Comparison of ENCODE assay signal across 1 cellular context in the genomic region with DNA sequence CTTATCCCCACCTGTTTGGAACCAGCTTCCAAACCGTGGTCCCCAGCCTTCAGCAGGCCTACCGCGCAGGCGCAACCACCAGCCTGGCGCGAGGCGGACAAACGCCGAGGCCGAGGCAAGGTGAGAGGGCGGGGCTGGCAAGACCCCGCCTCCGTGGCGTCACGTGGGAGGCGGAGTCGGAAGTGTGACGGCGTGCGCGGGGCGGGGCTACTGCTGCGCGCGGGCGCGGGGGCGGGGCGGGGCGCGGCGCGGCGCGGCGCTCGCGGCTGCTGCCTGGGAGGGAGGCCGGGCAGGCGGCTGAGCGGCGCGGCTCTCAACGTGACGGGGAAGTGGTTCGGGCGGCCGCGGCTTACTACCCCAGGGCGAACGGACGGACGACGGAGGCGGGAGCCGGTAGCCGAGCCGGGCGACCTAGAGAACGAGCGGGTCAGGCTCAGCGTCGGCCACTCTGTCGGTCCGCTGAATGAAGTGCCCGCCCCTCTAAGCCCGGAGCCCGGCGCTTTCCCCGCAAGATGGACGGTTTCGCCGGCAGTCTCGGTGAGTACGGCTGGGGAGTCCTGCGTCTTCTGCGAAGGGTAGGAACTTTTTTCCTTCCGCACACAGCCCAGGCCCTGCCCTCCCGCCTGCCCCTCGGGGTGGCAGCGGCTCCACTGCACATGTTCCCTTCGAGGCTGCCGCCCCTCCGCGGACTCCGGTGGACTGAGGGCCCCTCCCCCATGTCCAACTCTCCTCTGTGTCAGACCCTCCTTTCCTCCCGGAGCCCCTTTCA.
TF ChIP-seq lines count a peak whose summit lies in the region.

A gene with protein sequence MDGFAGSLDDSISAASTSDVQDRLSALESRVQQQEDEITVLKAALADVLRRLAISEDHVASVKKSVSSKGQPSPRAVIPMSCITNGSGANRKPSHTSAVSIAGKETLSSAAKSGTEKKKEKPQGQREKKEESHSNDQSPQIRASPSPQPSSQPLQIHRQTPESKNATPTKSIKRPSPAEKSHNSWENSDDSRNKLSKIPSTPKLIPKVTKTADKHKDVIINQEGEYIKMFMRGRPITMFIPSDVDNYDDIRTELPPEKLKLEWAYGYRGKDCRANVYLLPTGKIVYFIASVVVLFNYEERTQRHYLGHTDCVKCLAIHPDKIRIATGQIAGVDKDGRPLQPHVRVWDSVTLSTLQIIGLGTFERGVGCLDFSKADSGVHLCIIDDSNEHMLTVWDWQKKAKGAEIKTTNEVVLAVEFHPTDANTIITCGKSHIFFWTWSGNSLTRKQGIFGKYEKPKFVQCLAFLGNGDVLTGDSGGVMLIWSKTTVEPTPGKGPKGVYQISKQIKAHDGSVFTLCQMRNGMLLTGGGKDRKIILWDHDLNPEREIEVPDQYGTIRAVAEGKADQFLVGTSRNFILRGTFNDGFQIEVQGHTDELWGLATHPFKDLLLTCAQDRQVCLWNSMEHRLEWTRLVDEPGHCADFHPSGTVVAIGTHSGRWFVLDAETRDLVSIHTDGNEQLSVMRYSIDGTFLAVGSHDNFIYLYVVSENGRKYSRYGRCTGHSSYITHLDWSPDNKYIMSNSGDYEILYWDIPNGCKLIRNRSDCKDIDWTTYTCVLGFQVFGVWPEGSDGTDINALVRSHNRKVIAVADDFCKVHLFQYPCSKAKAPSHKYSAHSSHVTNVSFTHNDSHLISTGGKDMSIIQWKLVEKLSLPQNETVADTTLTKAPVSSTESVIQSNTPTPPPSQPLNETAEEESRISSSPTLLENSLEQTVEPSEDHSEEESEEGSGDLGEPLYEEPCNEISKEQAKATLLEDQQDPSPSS (plus strand): TSS at position 254 of the 769 bp plus-strand sequence. CDS start 259 bp downstream, at position 513.

TF ChIP-seq in HepG2, 621 proteins besides CTCF, POLR2A, EP300 and RAD21 (continued from another document):
- TF ChIP-seq, protein P1, sequence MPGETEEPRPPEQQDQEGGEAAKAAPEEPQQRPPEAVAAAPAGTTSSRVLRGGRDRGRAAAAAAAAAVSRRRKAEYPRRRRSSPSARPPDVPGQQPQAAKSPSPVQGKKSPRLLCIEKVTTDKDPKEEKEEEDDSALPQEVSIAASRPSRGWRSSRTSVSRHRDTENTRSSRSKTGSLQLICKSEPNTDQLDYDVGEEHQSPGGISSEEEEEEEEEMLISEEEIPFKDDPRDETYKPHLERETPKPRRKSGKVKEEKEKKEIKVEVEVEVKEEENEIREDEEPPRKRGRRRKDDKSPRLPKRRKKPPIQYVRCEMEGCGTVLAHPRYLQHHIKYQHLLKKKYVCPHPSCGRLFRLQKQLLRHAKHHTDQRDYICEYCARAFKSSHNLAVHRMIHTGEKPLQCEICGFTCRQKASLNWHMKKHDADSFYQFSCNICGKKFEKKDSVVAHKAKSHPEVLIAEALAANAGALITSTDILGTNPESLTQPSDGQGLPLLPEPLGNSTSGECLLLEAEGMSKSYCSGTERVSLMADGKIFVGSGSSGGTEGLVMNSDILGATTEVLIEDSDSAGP (CRISPR knock-in tag; IDR thresholded peaks at IDR 0.05; ENCODE audit: borderline replicate concordance), result peak; percentile 91
- TF ChIP-seq, protein P2, sequence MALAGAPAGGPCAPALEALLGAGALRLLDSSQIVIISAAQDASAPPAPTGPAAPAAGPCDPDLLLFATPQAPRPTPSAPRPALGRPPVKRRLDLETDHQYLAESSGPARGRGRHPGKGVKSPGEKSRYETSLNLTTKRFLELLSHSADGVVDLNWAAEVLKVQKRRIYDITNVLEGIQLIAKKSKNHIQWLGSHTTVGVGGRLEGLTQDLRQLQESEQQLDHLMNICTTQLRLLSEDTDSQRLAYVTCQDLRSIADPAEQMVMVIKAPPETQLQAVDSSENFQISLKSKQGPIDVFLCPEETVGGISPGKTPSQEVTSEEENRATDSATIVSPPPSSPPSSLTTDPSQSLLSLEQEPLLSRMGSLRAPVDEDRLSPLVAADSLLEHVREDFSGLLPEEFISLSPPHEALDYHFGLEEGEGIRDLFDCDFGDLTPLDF (CRISPR knock-in tag; IDR thresholded peaks at IDR 0.05), result peak; percentile 44; the same call in 1 of the 2 replicates
- TF ChIP-seq, protein P3, sequence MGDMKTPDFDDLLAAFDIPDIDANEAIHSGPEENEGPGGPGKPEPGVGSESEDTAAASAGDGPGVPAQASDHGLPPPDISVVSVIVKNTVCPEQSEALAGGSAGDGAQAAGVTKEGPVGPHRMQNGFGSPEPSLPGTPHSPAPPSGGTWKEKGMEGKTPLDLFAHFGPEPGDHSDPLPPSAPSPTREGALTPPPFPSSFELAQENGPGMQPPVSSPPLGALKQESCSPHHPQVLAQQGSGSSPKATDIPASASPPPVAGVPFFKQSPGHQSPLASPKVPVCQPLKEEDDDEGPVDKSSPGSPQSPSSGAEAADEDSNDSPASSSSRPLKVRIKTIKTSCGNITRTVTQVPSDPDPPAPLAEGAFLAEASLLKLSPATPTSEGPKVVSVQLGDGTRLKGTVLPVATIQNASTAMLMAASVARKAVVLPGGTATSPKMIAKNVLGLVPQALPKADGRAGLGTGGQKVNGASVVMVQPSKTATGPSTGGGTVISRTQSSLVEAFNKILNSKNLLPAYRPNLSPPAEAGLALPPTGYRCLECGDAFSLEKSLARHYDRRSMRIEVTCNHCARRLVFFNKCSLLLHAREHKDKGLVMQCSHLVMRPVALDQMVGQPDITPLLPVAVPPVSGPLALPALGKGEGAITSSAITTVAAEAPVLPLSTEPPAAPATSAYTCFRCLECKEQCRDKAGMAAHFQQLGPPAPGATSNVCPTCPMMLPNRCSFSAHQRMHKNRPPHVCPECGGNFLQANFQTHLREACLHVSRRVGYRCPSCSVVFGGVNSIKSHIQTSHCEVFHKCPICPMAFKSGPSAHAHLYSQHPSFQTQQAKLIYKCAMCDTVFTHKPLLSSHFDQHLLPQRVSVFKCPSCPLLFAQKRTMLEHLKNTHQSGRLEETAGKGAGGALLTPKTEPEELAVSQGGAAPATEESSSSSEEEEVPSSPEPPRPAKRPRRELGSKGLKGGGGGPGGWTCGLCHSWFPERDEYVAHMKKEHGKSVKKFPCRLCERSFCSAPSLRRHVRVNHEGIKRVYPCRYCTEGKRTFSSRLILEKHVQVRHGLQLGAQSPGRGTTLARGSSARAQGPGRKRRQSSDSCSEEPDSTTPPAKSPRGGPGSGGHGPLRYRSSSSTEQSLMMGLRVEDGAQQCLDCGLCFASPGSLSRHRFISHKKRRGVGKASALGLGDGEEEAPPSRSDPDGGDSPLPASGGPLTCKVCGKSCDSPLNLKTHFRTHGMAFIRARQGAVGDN (CRISPR knock-in tag; IDR thresholded peaks at IDR 0.05), result peak; percentile 99
- TF ChIP-seq CAMTA2 (CRISPR knock-in tag; IDR thresholded peaks at IDR 0.05; ENCODE audit: borderline replicate concordance), result peak; percentile 73; the same call in 1 of the 2 replicates
- TF ChIP-seq, protein P4, sequence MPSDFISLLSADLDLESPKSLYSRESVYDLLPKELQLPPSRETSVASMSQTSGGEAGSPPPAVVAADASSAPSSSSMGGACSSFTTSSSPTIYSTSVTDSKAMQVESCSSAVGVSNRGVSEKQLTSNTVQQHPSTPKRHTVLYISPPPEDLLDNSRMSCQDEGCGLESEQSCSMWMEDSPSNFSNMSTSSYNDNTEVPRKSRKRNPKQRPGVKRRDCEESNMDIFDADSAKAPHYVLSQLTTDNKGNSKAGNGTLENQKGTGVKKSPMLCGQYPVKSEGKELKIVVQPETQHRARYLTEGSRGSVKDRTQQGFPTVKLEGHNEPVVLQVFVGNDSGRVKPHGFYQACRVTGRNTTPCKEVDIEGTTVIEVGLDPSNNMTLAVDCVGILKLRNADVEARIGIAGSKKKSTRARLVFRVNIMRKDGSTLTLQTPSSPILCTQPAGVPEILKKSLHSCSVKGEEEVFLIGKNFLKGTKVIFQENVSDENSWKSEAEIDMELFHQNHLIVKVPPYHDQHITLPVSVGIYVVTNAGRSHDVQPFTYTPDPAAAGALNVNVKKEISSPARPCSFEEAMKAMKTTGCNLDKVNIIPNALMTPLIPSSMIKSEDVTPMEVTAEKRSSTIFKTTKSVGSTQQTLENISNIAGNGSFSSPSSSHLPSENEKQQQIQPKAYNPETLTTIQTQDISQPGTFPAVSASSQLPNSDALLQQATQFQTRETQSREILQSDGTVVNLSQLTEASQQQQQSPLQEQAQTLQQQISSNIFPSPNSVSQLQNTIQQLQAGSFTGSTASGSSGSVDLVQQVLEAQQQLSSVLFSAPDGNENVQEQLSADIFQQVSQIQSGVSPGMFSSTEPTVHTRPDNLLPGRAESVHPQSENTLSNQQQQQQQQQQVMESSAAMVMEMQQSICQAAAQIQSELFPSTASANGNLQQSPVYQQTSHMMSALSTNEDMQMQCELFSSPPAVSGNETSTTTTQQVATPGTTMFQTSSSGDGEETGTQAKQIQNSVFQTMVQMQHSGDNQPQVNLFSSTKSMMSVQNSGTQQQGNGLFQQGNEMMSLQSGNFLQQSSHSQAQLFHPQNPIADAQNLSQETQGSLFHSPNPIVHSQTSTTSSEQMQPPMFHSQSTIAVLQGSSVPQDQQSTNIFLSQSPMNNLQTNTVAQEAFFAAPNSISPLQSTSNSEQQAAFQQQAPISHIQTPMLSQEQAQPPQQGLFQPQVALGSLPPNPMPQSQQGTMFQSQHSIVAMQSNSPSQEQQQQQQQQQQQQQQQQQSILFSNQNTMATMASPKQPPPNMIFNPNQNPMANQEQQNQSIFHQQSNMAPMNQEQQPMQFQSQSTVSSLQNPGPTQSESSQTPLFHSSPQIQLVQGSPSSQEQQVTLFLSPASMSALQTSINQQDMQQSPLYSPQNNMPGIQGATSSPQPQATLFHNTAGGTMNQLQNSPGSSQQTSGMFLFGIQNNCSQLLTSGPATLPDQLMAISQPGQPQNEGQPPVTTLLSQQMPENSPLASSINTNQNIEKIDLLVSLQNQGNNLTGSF (CRISPR knock-in tag; IDR thresholded peaks at IDR 0.05), result peak; percentile 62; the same call in 1 of the 2 replicates
- 0 out of 2 replicates have a peak, but pooled peaks have one; percentile 65 for TF ChIP-seq ZNF891 (CRISPR knock-in tag; IDR thresholded peaks at IDR 0.05)
- TF ChIP-seq, protein P5, sequence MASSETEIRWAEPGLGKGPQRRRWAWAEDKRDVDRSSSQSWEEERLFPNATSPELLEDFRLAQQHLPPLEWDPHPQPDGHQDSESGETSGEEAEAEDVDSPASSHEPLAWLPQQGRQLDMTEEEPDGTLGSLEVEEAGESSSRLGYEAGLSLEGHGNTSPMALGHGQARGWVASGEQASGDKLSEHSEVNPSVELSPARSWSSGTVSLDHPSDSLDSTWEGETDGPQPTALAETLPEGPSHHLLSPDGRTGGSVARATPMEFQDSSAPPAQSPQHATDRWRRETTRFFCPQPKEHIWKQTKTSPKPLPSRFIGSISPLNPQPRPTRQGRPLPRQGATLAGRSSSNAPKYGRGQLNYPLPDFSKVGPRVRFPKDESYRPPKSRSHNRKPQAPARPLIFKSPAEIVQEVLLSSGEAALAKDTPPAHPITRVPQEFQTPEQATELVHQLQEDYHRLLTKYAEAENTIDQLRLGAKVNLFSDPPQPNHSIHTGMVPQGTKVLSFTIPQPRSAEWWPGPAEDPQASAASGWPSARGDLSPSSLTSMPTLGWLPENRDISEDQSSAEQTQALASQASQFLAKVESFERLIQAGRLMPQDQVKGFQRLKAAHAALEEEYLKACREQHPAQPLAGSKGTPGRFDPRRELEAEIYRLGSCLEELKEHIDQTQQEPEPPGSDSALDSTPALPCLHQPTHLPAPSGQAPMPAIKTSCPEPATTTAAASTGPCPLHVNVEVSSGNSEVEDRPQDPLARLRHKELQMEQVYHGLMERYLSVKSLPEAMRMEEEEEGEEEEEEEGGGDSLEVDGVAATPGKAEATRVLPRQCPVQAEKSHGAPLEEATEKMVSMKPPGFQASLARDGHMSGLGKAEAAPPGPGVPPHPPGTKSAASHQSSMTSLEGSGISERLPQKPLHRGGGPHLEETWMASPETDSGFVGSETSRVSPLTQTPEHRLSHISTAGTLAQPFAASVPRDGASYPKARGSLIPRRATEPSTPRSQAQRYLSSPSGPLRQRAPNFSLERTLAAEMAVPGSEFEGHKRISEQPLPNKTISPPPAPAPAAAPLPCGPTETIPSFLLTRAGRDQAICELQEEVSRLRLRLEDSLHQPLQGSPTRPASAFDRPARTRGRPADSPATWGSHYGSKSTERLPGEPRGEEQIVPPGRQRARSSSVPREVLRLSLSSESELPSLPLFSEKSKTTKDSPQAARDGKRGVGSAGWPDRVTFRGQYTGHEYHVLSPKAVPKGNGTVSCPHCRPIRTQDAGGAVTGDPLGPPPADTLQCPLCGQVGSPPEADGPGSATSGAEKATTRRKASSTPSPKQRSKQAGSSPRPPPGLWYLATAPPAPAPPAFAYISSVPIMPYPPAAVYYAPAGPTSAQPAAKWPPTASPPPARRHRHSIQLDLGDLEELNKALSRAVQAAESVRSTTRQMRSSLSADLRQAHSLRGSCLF (CRISPR knock-in tag; IDR thresholded peaks at IDR 0.05; ENCODE audit: borderline replicate concordance), result peak; percentile 34; the same call in 1 of the 2 replicates
- TF ChIP-seq TSC22D2 (CRISPR knock-in tag; IDR thresholded peaks at IDR 0.05; ENCODE audit: borderline replicate concordance), result peak; percentile 80; the same call in 1 of the 2 replicates
- peak; percentile 12; the same call in 1 of the 2 replicates for TF ChIP-seq HDAC1 (CRISPR knock-in tag; IDR thresholded peaks at IDR 0.05)
